Comparison of ENCODE assay signal across 35 cellular contexts in genomic region chr2:193608451-193608850, GRCh38.
"Had no signal": no experiment of that assay in that cellular context is flagged by ENCODE, and none has a peak within 500 bp of the region (broad histone marks: within the 10 kb centered on the region; RNA-seq: fewer than 3 reads in every experiment).

No MANE protein-coding gene starts in this region.

- H3K9me3 ChIP-seq: MG63 had no signal

- DNase-seq: Karpas-422, Kasumi-1, MG63, MM.1S, MV-4-11, NCI-H1048, NCI-H1092, NCI-H1092 treated with DMSO at 0.1 percent for 48 hours, NCI-H1105, NCI-H1105 treated with DMSO at 0.1 percent for 48 hours, NCI-H1417, NCI-H1417 treated with DMSO at 0.1 percent for 48 hours, NCI-H1436, NCI-H1436 treated with DMSO at 0.1 percent for 48 hours, NCI-H146, NCI-H1694, NCI-H1694 treated with DMSO at 0.1 percent for 48 hours, NCI-H187, NCI-H187 treated with DMSO at 0.1 percent for 48 hours, NCI-H1930, NCI-H2029, NCI-H2029 treated with DMSO at 0.1 percent for 48 hours, NCI-H2081, NCI-H2081 treated with DMSO at 0.1 percent for 48 hours, NCI-H2107, NCI-H2171, NCI-H2171 treated with DMSO at 0.1 percent for 48 hours, NCI-H2227 treated with DMSO at 0.1 percent for 48 hours, NCI-H226, NCI-H345, NCI-H446, NCI-H446 treated with DMSO at 0.1 percent for 48 hours, NCI-H510A, NCI-H510A treated with DMSO at 0.1 percent for 48 hours, NCI-H524 had no signal

- H3K4me3 ChIP-seq: MG63 had no signal

- H3K36me3 ChIP-seq: MG63 had no signal

- H3K27me3 ChIP-seq: MG63 had no signal
